ENCODE assay signal across 17 cellular contexts in genomic region chr3:184633185-184633584, GRCh38.
DNase-seq lines count a peak whose midpoint lies in the region; ATAC-seq, FAIRE-seq and TF ChIP-seq lines count a peak whose summit lies in the region.
"Had no signal": no experiment of that assay in that cellular context is flagged by ENCODE, and none has a peak within 500 bp of the region (broad histone marks: within the 10 kb centered on the region; RNA-seq: fewer than 3 reads in every experiment).

No MANE protein-coding gene starts in this region.

- H3K27me3 Mint-ChIP-seq in endodermal cell (ENCODE audit: insufficient read depth) (peaks cover 10% of the 10 kb centered on the region), nephron (ENCODE audit: low read depth) (peaks cover 4% of the 10 kb centered on the region)

- FAIRE-seq in D721Med (lab: Jason Lieb, UNC), result no peak
- FAIRE-seq: GM12878, GM18507 had no signal

- DNase-seq in H7, result peak; percentile 66
- peak; percentile 98 for DNase-seq in NCI-H82 treated with DMSO at 0.1 percent for 48 hours (lab: John Stamatoyannopoulos, UW; ENCODE audit: unreplicated experiment)
- no peak for DNase-seq in endodermal cell
- no peak for DNase-seq in glomerular visceral epithelial cell (ENCODE audit: extremely low spot score)
- DNase-seq in D721Med (ENCODE audit: insufficient read length, low spot score), result no peak
- no peak for DNase-seq in sigmoid colon
- DNase-seq: AML-193, DMS79, MV-4-11, NCI-H1436 treated with DMSO at 0.1 percent for 48 hours, NCI-H2081, NCI-H69, PC-9 had no signal

- H3K4me1 Mint-ChIP-seq in endodermal cell (peaks cover 53% of the 10 kb centered on the region), nephron (peaks cover 62% of the 10 kb centered on the region)

- peaks cover 20% of the 10 kb centered on the region for H3K4me1 ChIP-seq in endodermal cell (ENCODE audit: control insufficient read depth, insufficient read depth, low read length)
- H3K4me1 ChIP-seq in sigmoid colon, result peaks cover 0 to 11% (median 7%) of the 10 kb centered on the region in 4 donors

- no peaks in the 10 kb centered on the region for H3K9me3 Mint-ChIP-seq in endodermal cell
- H3K9me3 Mint-ChIP-seq in nephron, result no peaks in the 10 kb centered on the region

- H3K36me3 ChIP-seq in H7 (replicated peaks; ENCODE audit: control insufficient read depth, insufficient read depth, low read length) (no peaks in the 10 kb centered on the region), endodermal cell (ENCODE audit: control insufficient read depth, insufficient read depth, low read length) (no peaks in the 10 kb centered on the region), sigmoid colon (no peaks in the 10 kb centered on the region)

- H3K27me3 ChIP-seq in H7 (ENCODE audit: control insufficient read depth, insufficient read depth, low read length) (peaks cover 1% of the 10 kb centered on the region; the same call in 1 of the 2 replicates), endodermal cell (ENCODE audit: control insufficient read depth, insufficient read depth, low read length, poor library complexity, severe bottlenecking) (no peaks in the 10 kb centered on the region), sigmoid colon (no peaks in the 10 kb centered on the region)

- TF ChIP-seq CTCF in endodermal cell (conservative IDR thresholded peaks at IDR 0.05), result no peak
- no peak for TF ChIP-seq CTCF in nephron (IDR thresholded peaks at IDR 0.05; ENCODE audit: unreplicated experiment in 3 of 3)
- no peak for TF ChIP-seq CTCF in D721Med (IDR thresholded peaks at IDR 0.05; ENCODE audit: insufficient read depth, missing control alignments)
- no peak for TF ChIP-seq CTCF in sigmoid colon (IDR thresholded peaks at IDR 0.05)

- no peak for TF ChIP-seq EP300 in sigmoid colon (IDR thresholded peaks at IDR 0.05)

- no peak for ATAC-seq in SK-N-SH treated with all-trans-retinoic acid at 6 μM for 48 hours
- ATAC-seq: GM12878 had no signal

- H3K4me3 Mint-ChIP-seq in endodermal cell (no peak overlapping the region), nephron (peak overlapping the region; percentile 11 to 50 (median 26))

- 45 to 100% methylated on average over 1 to 6 of the region's 6 CpGs for WGBS in endodermal cell (ENCODE audit: insufficient coverage in 1 of 2, insufficient read length in 1 of 2), 2 experiments
- 82 to 87% methylated on average over 6 of the region's 6 CpGs for WGBS in sigmoid colon, 2 donors

- H3K9me3 ChIP-seq in endodermal cell (ENCODE audit: control insufficient read depth, low read length) (no peaks in the 10 kb centered on the region), sigmoid colon (no peaks in the 10 kb centered on the region)

- intact Hi-C loops in sigmoid colon (cut with DNase I), result no loop called here

- TF ChIP-seq POLR2A in sigmoid colon (IDR thresholded peaks at IDR 0.05), result no peak

- no peak overlapping the region for H3K27ac Mint-ChIP-seq in endodermal cell
- peak overlapping the region; percentile 52 to 87 (median 60) for H3K27ac Mint-ChIP-seq in nephron

- H3K27ac ChIP-seq in endodermal cell (ENCODE audit: low read depth, low read length) (peak overlapping the region; percentile 55), sigmoid colon (no peak overlapping the region)
- H3K27ac ChIP-seq: PC-9 had no signal

- no peaks in the 10 kb centered on the region for H3K36me3 Mint-ChIP-seq in endodermal cell (ENCODE audit: low read depth)
- no peaks in the 10 kb centered on the region for H3K36me3 Mint-ChIP-seq in nephron (ENCODE audit: low read depth)

- no peak overlapping the region for H3K9ac ChIP-seq in endodermal cell (ENCODE audit: extremely low read depth, low read length, poor library complexity, severe bottlenecking)

- no peak overlapping the region for H3K4me3 ChIP-seq in H7 (ENCODE audit: insufficient read depth, low read depth, low read length)
- H3K4me3 ChIP-seq in endodermal cell (ENCODE audit: low read length), result no peak overlapping the region
- no peak overlapping the region for H3K4me3 ChIP-seq in sigmoid colon
- H3K4me3 ChIP-seq: GM12878, PC-9 had no signal

TF ChIP-seq in SK-N-SH treated with all-trans-retinoic acid at 6 μM for 48 hours, 23 proteins besides CTCF, POLR2A, EP300 and RAD21:
- TF ChIP-seq CSDC2 (CRISPR knock-in tag; IDR thresholded peaks at IDR 0.05) (no peak), BACH2 (CRISPR knock-in tag; IDR thresholded peaks at IDR 0.05; ENCODE audit: borderline replicate concordance) (no peak), TOX (CRISPR knock-in tag; IDR thresholded peaks at IDR 0.05; ENCODE audit: borderline replicate concordance) (no peak), GLIS3 (CRISPR knock-in tag; IDR thresholded peaks at IDR 0.05) (no peak), ZNF8 (CRISPR knock-in tag; IDR thresholded peaks at IDR 0.05) (no peak), ARNTL (CRISPR knock-in tag; IDR thresholded peaks at IDR 0.05; ENCODE audit: borderline replicate concordance, low read depth) (no peak), CREB5 (CRISPR knock-in tag; IDR thresholded peaks at IDR 0.05; ENCODE audit: low read depth) (no peak), OSR1 (CRISPR knock-in tag; IDR thresholded peaks at IDR 0.05) (no peak), TSHZ2 (CRISPR knock-in tag; IDR thresholded peaks at IDR 0.05) (no peak)

Comparison
In these comparisons a context has a peak if more than half of its experiments do, and no peak if none do; other contexts are left out.
1. DNase-seq: peak in H7 (single experiment) and NCI-H82 treated with DMSO at 0.1 percent for 48 hours (single experiment); none in endodermal cell (single experiment), glomerular visceral epithelial cell (single experiment), D721Med (single experiment) and sigmoid colon (single experiment).